Comparison of ENCODE assay signal across 1 cellular context in the genomic region with DNA sequence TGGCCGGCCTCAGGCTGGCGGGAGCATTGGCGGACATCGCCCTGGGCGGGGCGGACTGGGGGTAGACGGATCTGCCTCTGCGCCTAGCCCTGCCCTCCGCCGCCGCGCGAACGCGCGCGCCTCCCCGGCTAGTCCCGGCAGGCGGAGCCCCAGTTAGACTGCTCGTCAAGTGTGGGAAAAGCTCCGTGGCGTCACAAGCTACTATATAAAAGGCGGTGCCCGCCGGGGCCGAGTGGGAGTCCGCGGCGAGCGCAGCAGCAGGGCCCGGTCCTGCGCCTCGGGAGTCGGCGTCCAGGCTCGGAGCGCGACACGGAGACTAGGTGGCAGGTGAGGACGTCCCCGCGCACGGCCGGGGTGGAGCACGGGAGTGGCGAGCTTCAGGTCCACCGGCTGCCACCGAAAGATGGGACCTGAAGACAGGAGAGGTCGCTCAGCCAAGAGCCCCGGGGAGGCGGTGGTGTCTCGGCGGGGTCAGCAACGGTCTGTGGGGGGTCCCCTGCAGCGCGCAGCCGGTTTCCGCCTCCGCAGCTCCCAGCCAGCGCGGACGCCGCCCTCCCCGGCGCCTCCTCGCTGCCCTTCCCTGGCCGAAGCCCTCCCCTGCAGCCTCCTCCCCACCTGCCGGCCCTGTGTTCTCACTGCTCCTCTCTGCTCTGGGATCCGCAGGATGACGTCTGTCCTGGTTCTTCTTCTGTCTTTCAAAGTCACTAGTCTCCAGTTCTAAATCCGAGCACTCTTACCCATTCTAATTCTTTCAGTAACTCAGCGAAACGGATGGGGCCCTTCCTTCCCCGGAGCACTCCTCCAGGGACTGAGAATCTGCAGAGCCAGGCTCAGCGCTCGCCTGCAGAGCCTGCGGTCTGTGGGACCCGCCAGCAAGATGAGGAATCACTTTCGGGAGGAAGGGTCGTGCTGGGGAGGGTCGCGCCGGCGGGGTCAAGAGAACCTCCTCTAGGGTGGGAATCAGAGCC.
TF ChIP-seq lines count a peak whose summit lies in the region.

No MANE protein-coding gene starts in this region.

TF ChIP-seq in K562, 482 proteins besides CTCF, POLR2A, EP300 and RAD21 (continued from another document and continues in another):
- peak; percentile 20; the same call in 1 of the 2 replicates for TF ChIP-seq GATAD2B (IDR thresholded peaks at IDR 0.05; ENCODE audit: borderline replicate concordance)
- TF ChIP-seq, protein P1, sequence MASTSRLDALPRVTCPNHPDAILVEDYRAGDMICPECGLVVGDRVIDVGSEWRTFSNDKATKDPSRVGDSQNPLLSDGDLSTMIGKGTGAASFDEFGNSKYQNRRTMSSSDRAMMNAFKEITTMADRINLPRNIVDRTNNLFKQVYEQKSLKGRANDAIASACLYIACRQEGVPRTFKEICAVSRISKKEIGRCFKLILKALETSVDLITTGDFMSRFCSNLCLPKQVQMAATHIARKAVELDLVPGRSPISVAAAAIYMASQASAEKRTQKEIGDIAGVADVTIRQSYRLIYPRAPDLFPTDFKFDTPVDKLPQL (IDR thresholded peaks at IDR 0.05; ENCODE audit: extremely low read depth, insufficient read length): no peak
- no peak for TF ChIP-seq ZNF436 (CRISPR knock-in tag; IDR thresholded peaks at IDR 0.05)
- TF ChIP-seq, protein P2, sequence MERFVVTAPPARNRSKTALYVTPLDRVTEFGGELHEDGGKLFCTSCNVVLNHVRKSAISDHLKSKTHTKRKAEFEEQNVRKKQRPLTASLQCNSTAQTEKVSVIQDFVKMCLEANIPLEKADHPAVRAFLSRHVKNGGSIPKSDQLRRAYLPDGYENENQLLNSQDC (CRISPR knock-in tag; IDR thresholded peaks at IDR 0.05): 0 out of 2 replicates have a peak, but pooled peaks have one; percentile 22
- TF ChIP-seq, protein P3, sequence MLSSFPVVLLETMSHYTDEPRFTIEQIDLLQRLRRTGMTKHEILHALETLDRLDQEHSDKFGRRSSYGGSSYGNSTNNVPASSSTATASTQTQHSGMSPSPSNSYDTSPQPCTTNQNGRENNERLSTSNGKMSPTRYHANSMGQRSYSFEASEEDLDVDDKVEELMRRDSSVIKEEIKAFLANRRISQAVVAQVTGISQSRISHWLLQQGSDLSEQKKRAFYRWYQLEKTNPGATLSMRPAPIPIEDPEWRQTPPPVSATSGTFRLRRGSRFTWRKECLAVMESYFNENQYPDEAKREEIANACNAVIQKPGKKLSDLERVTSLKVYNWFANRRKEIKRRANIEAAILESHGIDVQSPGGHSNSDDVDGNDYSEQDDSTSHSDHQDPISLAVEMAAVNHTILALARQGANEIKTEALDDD (IDR thresholded peaks at IDR 0.05): no peak; the same call in 1 of the 2 replicates
- TF ChIP-seq ZNF217 (CRISPR knock-in tag; IDR thresholded peaks at IDR 0.05): no peak
- 0 out of 2 replicates have a peak, but pooled peaks have one; percentile 46 for TF ChIP-seq TAF7 (tag; IDR thresholded peaks at IDR 0.05)
- peak; percentile 22; the same call in 1 of the 2 replicates for TF ChIP-seq ARID1B (IDR thresholded peaks at IDR 0.05)
- TF ChIP-seq SPI1 (IDR thresholded peaks at IDR 0.05; ENCODE audit: borderline replicate concordance, low read depth, low read length): no peak
- peak in 1 of 2 experiments; percentile 79; a peak in 1 of 4 replicates for TF ChIP-seq HDAC1 (IDR thresholded peaks at IDR 0.05)
- TF ChIP-seq MCM3 (IDR thresholded peaks at IDR 0.05): no peak
- no peak for TF ChIP-seq ZNF764 (CRISPR knock-in tag; IDR thresholded peaks at IDR 0.05; ENCODE audit: low read depth)
- TF ChIP-seq, protein P4, sequence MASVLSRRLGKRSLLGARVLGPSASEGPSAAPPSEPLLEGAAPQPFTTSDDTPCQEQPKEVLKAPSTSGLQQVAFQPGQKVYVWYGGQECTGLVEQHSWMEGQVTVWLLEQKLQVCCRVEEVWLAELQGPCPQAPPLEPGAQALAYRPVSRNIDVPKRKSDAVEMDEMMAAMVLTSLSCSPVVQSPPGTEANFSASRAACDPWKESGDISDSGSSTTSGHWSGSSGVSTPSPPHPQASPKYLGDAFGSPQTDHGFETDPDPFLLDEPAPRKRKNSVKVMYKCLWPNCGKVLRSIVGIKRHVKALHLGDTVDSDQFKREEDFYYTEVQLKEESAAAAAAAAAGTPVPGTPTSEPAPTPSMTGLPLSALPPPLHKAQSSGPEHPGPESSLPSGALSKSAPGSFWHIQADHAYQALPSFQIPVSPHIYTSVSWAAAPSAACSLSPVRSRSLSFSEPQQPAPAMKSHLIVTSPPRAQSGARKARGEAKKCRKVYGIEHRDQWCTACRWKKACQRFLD (CRISPR knock-in tag; IDR thresholded peaks at IDR 0.05): no peak
- TF ChIP-seq TRIM28 (IDR thresholded peaks at IDR 0.05): peak; percentile 81
- peak; percentile 79 for TF ChIP-seq CHD1 (IDR thresholded peaks at IDR 0.05; ENCODE audit: low read length)
- TF ChIP-seq, protein P5, sequence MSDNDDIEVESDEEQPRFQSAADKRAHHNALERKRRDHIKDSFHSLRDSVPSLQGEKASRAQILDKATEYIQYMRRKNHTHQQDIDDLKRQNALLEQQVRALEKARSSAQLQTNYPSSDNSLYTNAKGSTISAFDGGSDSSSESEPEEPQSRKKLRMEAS (CRISPR knock-in tag; IDR thresholded peaks at IDR 0.05): peak; percentile 64
- TF ChIP-seq ZNF239 (CRISPR knock-in tag; IDR thresholded peaks at IDR 0.05): no peak
- TF ChIP-seq FOXM1 (IDR thresholded peaks at IDR 0.05; ENCODE audit: low read depth): no peak
- TF ChIP-seq FOXM1 (CRISPR knock-in tag; IDR thresholded peaks at IDR 0.05; ENCODE audit: low read depth): no peak
- TF ChIP-seq, protein P6, sequence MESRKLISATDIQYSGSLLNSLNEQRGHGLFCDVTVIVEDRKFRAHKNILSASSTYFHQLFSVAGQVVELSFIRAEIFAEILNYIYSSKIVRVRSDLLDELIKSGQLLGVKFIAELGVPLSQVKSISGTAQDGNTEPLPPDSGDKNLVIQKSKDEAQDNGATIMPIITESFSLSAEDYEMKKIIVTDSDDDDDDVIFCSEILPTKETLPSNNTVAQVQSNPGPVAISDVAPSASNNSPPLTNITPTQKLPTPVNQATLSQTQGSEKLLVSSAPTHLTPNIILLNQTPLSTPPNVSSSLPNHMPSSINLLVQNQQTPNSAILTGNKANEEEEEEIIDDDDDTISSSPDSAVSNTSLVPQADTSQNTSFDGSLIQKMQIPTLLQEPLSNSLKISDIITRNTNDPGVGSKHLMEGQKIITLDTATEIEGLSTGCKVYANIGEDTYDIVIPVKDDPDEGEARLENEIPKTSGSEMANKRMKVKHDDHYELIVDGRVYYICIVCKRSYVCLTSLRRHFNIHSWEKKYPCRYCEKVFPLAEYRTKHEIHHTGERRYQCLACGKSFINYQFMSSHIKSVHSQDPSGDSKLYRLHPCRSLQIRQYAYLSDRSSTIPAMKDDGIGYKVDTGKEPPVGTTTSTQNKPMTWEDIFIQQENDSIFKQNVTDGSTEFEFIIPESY (CRISPR knock-in tag; IDR thresholded peaks at IDR 0.05): peak; percentile 49; the same call in 1 of the 2 replicates
- no peak for TF ChIP-seq SETDB1 (IDR thresholded peaks at IDR 0.05; ENCODE audit: low read length)
- TF ChIP-seq, protein P7, sequence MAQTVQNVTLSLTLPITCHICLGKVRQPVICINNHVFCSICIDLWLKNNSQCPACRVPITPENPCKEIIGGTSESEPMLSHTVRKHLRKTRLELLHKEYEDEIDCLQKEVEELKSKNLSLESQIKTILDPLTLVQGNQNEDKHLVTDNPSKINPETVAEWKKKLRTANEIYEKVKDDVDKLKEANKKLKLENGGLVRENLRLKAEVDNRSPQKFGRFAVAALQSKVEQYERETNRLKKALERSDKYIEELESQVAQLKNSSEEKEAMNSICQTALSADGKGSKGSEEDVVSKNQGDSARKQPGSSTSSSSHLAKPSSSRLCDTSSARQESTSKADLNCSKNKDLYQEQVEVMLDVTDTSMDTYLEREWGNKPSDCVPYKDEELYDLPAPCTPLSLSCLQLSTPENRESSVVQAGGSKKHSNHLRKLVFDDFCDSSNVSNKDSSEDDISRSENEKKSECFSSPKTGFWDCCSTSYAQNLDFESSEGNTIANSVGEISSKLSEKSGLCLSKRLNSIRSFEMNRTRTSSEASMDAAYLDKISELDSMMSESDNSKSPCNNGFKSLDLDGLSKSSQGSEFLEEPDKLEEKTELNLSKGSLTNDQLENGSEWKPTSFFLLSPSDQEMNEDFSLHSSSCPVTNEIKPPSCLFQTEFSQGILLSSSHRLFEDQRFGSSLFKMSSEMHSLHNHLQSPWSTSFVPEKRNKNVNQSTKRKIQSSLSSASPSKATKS (CRISPR knock-in tag; IDR thresholded peaks at IDR 0.05): 0 out of 2 replicates have a peak, but pooled peaks have one; percentile 34
- peak; percentile 97 for TF ChIP-seq POLR2G (IDR thresholded peaks at IDR 0.05; ENCODE audit: low read depth, low read length)
- no peak for TF ChIP-seq RBM17 (IDR thresholded peaks at IDR 0.05; ENCODE audit: borderline replicate concordance, low read depth, low read length)
- TF ChIP-seq MYC (IDR thresholded peaks at IDR 0.05; ENCODE audit: low read depth, low read length): no peak
- peak; percentile 80; the same call in 1 of the 2 replicates for TF ChIP-seq MYC (CRISPR knock-in tag; IDR thresholded peaks at IDR 0.05; ENCODE audit: borderline replicate concordance, low read depth)
- TF ChIP-seq ZNF696 (CRISPR knock-in tag; conservative IDR thresholded peaks at IDR 0.05): no peak
- no peak for TF ChIP-seq FUS (optimal IDR thresholded peaks at IDR 0.05; ENCODE audit: low read depth, low read length)
- TF ChIP-seq CCAR2 (IDR thresholded peaks at IDR 0.05; ENCODE audit: low read depth, low read length): no peak
- TF ChIP-seq ZNF134 (CRISPR knock-in tag; conservative IDR thresholded peaks at IDR 0.05): no peak
- TF ChIP-seq, protein P8, sequence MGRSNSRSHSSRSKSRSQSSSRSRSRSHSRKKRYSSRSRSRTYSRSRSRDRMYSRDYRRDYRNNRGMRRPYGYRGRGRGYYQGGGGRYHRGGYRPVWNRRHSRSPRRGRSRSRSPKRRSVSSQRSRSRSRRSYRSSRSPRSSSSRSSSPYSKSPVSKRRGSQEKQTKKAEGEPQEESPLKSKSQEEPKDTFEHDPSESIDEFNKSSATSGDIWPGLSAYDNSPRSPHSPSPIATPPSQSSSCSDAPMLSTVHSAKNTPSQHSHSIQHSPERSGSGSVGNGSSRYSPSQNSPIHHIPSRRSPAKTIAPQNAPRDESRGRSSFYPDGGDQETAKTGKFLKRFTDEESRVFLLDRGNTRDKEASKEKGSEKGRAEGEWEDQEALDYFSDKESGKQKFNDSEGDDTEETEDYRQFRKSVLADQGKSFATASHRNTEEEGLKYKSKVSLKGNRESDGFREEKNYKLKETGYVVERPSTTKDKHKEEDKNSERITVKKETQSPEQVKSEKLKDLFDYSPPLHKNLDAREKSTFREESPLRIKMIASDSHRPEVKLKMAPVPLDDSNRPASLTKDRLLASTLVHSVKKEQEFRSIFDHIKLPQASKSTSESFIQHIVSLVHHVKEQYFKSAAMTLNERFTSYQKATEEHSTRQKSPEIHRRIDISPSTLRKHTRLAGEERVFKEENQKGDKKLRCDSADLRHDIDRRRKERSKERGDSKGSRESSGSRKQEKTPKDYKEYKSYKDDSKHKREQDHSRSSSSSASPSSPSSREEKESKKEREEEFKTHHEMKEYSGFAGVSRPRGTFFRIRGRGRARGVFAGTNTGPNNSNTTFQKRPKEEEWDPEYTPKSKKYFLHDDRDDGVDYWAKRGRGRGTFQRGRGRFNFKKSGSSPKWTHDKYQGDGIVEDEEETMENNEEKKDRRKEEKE (IDR thresholded peaks at IDR 0.05; ENCODE audit: borderline replicate concordance in 1 of 2, control insufficient read depth in 1 of 2, low read depth in 2 of 2, low read length in 1 of 2): no peak
- 0 out of 2 replicates have a peak, but pooled peaks have one; percentile 49 for TF ChIP-seq HDAC8 (tag; IDR thresholded peaks at IDR 0.05)
- TF ChIP-seq NFE2 (IDR thresholded peaks at IDR 0.05; ENCODE audit: low read depth): no peak
- TF ChIP-seq ZNF175 (CRISPR knock-in tag; IDR thresholded peaks at IDR 0.05; ENCODE audit: low read depth): no peak
- no peak; the same call in 1 of the 2 replicates for TF ChIP-seq SIN3B (IDR thresholded peaks at IDR 0.05; ENCODE audit: low read depth)
- TF ChIP-seq GATA2 (CRISPR knock-in tag; IDR thresholded peaks at IDR 0.05): peak; percentile 35; the same call in 1 of the 2 replicates
- no peak for TF ChIP-seq SRSF3 (IDR thresholded peaks at IDR 0.05; ENCODE audit: insufficient read depth, low read length)
- TF ChIP-seq EGR1 (conservative IDR thresholded peaks at IDR 0.05): peak; percentile 85
- no peak for TF ChIP-seq BACH1 (tag; IDR thresholded peaks at IDR 0.05)
- peak; percentile 73 for TF ChIP-seq CREM (IDR thresholded peaks at IDR 0.05; ENCODE audit: low read depth)
- no peak for TF ChIP-seq SMAD2 (IDR thresholded peaks at IDR 0.05; ENCODE audit: low read depth, low read length)
- TF ChIP-seq ARHGAP35 (IDR thresholded peaks at IDR 0.05; ENCODE audit: partially characterized antibody): no peak
- no peak for TF ChIP-seq ZNF699 (CRISPR knock-in tag; IDR thresholded peaks at IDR 0.05; ENCODE audit: insufficient replicate concordance)
- no peak for TF ChIP-seq POLR3A (IDR thresholded peaks at IDR 0.05; ENCODE audit: borderline replicate concordance, extremely low read depth, insufficient read depth, insufficient read length)
- no peak for TF ChIP-seq RBM34 (IDR thresholded peaks at IDR 0.05; ENCODE audit: borderline replicate concordance, insufficient read depth, low read length)
- TF ChIP-seq, protein P9, sequence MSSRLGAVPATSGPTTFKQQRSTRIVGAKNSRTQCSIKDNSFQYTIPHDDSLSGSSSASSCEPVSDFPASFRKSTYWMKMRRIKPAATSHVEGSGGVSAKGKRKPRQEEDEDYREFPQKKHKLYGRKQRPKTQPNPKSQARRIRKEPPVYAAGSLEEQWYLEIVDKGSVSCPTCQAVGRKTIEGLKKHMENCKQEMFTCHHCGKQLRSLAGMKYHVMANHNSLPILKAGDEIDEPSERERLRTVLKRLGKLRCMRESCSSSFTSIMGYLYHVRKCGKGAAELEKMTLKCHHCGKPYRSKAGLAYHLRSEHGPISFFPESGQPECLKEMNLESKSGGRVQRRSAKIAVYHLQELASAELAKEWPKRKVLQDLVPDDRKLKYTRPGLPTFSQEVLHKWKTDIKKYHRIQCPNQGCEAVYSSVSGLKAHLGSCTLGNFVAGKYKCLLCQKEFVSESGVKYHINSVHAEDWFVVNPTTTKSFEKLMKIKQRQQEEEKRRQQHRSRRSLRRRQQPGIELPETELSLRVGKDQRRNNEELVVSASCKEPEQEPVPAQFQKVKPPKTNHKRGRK (tag; IDR thresholded peaks at IDR 0.05): no peak
- TF ChIP-seq EWSR1 (IDR thresholded peaks at IDR 0.05; ENCODE audit: borderline replicate concordance, low read depth, partially characterized antibody): no peak
- peak; percentile 69; the same call in 1 of the 2 replicates for TF ChIP-seq HDAC2 (IDR thresholded peaks at IDR 0.05)
- no peak for TF ChIP-seq BMI1 (IDR thresholded peaks at IDR 0.05; ENCODE audit: low read length)
- no peak for TF ChIP-seq ZNF830 (CRISPR knock-in tag; IDR thresholded peaks at IDR 0.05)
- TF ChIP-seq POLR2AphosphoS2 (IDR thresholded peaks at IDR 0.05; ENCODE audit: low read length): no peak
- no peak for TF ChIP-seq KDM1A (IDR thresholded peaks at IDR 0.05)
- peak; percentile 50 for TF ChIP-seq NEUROD1 (IDR thresholded peaks at IDR 0.05; ENCODE audit: borderline replicate concordance, low read depth, low read length, partially characterized antibody)
- peak; percentile 4; the same call in 1 of the 2 replicates for TF ChIP-seq RAD51 (IDR thresholded peaks at IDR 0.05; ENCODE audit: borderline replicate concordance, low read depth)
- peak; percentile 16; the same call in 1 of the 2 replicates for TF ChIP-seq HCFC1 (IDR thresholded peaks at IDR 0.05; ENCODE audit: low read depth, low read length)
- TF ChIP-seq BHLHE40 (IDR thresholded peaks at IDR 0.05; ENCODE audit: low read length): no peak
